Comparison of ENCODE assay signal across 8 cellular contexts in genomic region chr2:189762551-189763298, GRCh38.
DNase-seq lines count a peak whose midpoint lies in the region; ATAC-seq, FAIRE-seq and TF ChIP-seq lines count a peak whose summit lies in the region.

Gene OSGEPL1, minus strand, starts transcription at chr2:189762792. Its CDS starts 1,152 bp downstream, at chr2:189761640.

- peak; percentile 66 for TF ChIP-seq CTCF in AG09319 (IDR thresholded peaks at IDR 0.05; ENCODE audit: low read depth, low read length)

- no peaks in the 10 kb centered on the region for H3K9me3 Mint-ChIP-seq in central memory CD8-positive, alpha-beta T cell

- peaks cover 20% of the 10 kb centered on the region for H3K36me3 Mint-ChIP-seq in central memory CD8-positive, alpha-beta T cell (ENCODE audit: insufficient read depth)

- in situ Hi-C loops in GM18951 (cut with MboI; ENCODE audit: low sequenced_read_pairs, unreplicated experiment) = loop anchor here (25.0 kb wide), 1 partner anchor 100 kb away; the partner anchor contains the start of genes ANKAR and ASNSD1

- peak within 1 kb of the TSS; percentile 90 for H3K4me3 Mint-ChIP-seq in central memory CD8-positive, alpha-beta T cell

- H3K27me3 Mint-ChIP-seq in central memory CD8-positive, alpha-beta T cell = no peaks in the 10 kb centered on the region

- peak; percentile 90 for FAIRE-seq in islet of Langerhans (lab: Jason Lieb, UNC)

- peak; percentile 97 for ATAC-seq in HG03196 (IDR thresholded peaks at IDR 0.05; ENCODE audit: unreplicated experiment)
- peak; percentile 95 for ATAC-seq in central memory CD8-positive, alpha-beta T cell (replicated peaks; ENCODE audit: extremely low read depth, poor library complexity, severe bottlenecking)

- H3K4me1 Mint-ChIP-seq in central memory CD8-positive, alpha-beta T cell = peaks cover 11% of the 10 kb centered on the region

- H3K27ac Mint-ChIP-seq in central memory CD8-positive, alpha-beta T cell (ENCODE audit: low read depth) = peak within 1 kb of the TSS; percentile 95

- peak; percentile 55 for DNase-seq in AG09319 (ENCODE audit: extremely low read depth, low read depth)
- DNase-seq in NCI-H226 = peak; percentile 94
- DNase-seq in activated CD4-positive, CD25-positive, alpha-beta regulatory T cell treated with anti-CD3 and anti-CD28 coated beads, Interleukin-2, amount 50 U/mL, for 16 hours (ENCODE audit: low read depth, low spot score) = peak; percentile 85
- peak; percentile 87 to 88 for DNase-seq in central memory CD8-positive, alpha-beta T cell (ENCODE audit: low spot score in 2 of 2)
- peak; percentile 90 for DNase-seq in stimulated activated CD4-positive, alpha-beta T cell treated with anti-CD3 and anti-CD28 coated beads, Interleukin-12 subunit alpha, Interleukin-12 subunit beta, amount 100 ng/mL, for 4 hours

- TF ChIP-seq POLR2A in GM18951 (IDR thresholded peaks at IDR 0.05; ENCODE audit: extremely low read depth, insufficient read depth, insufficient read length) = peak; percentile 80

Comparison
In these comparisons a context has a peak if more than half of its experiments do, and no peak if none do; other contexts are left out.
1. Peak in every context shown above with its lines: DNase-seq and ATAC-seq.